In the genomic region with DNA sequence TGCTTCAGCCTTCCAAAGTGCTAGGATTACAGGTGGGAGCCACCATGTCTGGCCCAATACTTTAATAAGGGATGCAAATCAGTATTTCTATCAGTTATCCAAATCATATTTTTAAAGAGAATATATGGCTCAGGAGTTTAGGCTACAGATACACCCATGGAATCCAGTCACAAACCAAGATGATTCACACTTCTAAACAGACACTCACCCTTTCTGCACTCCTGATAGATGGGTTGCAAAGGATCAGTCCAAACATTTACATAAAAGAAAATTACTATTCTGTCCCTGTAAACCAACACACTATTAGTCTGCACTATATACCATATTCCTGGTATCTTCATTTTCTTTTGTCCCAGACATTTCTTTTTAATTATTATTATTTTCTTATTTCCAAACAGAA, we compare ENCODE assay signal across 1 cellular context.
TF ChIP-seq lines count a peak whose summit lies in the region.

No MANE protein-coding gene starts in this region.

TF ChIP-seq in IMR-90, 13 proteins besides CTCF, POLR2A, EP300 and RAD21:
- TF ChIP-seq RFX5 (IDR thresholded peaks at IDR 0.05; ENCODE audit: low read depth, low read length): no peak
- no peak for TF ChIP-seq NFE2L2 (IDR thresholded peaks at IDR 0.05; ENCODE audit: low read depth, low read length)
- TF ChIP-seq BHLHE40 (IDR thresholded peaks at IDR 0.05; ENCODE audit: low read depth, low read length): peak; percentile 21; the same call in 1 of the 2 replicates
- TF ChIP-seq CHD1 (IDR thresholded peaks at IDR 0.05; ENCODE audit: low read depth, low read length): no peak
- TF ChIP-seq MAZ (IDR thresholded peaks at IDR 0.05; ENCODE audit: borderline replicate concordance, low read depth, low read length): no peak
- TF ChIP-seq MAFK (IDR thresholded peaks at IDR 0.05; ENCODE audit: low read depth, low read length): no peak
- TF ChIP-seq CEBPB (IDR thresholded peaks at IDR 0.05; ENCODE audit: low read depth, low read length): no peak
- TF ChIP-seq FOS (IDR thresholded peaks at IDR 0.05; ENCODE audit: low read depth, low read length): peak; percentile 93
- no peak for TF ChIP-seq SMC3 (IDR thresholded peaks at IDR 0.05; ENCODE audit: low read depth, low read length)
- TF ChIP-seq, protein P1, sequence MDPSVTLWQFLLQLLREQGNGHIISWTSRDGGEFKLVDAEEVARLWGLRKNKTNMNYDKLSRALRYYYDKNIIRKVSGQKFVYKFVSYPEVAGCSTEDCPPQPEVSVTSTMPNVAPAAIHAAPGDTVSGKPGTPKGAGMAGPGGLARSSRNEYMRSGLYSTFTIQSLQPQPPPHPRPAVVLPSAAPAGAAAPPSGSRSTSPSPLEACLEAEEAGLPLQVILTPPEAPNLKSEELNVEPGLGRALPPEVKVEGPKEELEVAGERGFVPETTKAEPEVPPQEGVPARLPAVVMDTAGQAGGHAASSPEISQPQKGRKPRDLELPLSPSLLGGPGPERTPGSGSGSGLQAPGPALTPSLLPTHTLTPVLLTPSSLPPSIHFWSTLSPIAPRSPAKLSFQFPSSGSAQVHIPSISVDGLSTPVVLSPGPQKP (IDR thresholded peaks at IDR 0.05; ENCODE audit: borderline replicate concordance, low read depth, low read length): no peak
